Comparison of ENCODE assay signal across 7 cellular contexts in genomic region chr6:26122402-26122792, GRCh38. TPM values are rescaled to one million over a fixed set of nuclear protein-coding genes. Genes with fewer than 3 reads are reported as not detected.
A peak's percentile ranks its signal among the peaks of the same experiment; 100 is the strongest.
DNase-seq lines count a peak whose midpoint lies in the region; ATAC-seq, FAIRE-seq and TF ChIP-seq lines count a peak whose summit lies in the region.

No MANE protein-coding gene starts in this region.

- DNase-seq in GM23338 (ENCODE audit: low spot score), result peak; percentile 68
- DNase-seq in RCC 7860 (ENCODE audit: low spot score), result peak; percentile 74
- no peak for DNase-seq in CD1c-positive myeloid dendritic cell (ENCODE audit: extremely low spot score)
- no peak for DNase-seq in G401 (ENCODE audit: low spot score)

- peaks cover 6% of the 10 kb centered on the region; the same call in 1 of the 2 replicates for H4K20me1 ChIP-seq in GM23338 (replicated peaks; ENCODE audit: insufficient read depth)
- H4K20me1 ChIP-seq in neural cell (ENCODE audit: insufficient read depth), result peaks cover 25% of the 10 kb centered on the region

- TF ChIP-seq EP300 in neural cell (conservative IDR thresholded peaks at IDR 0.05; ENCODE audit: poor library complexity, severe bottlenecking), result no peak

- H3K9me3 Mint-ChIP-seq in GM23338, result peaks cover 16% of the 10 kb centered on the region
- H3K9me3 Mint-ChIP-seq in dendritic cell treated with granulocyte-macrophage colony-stimulating factor and Interleukin-4, amounts not matched to agents 40 ng/mL and 50 ng/mL, for 4 days, result peaks cover 8% of the 10 kb centered on the region

- H3K9ac ChIP-seq in neural cell (ENCODE audit: low read length), result peak overlapping the region; percentile 94

- TF ChIP-seq RAD21 in neural cell (conservative IDR thresholded peaks at IDR 0.05), result no peak

- no peak overlapping the region for H2AFZ ChIP-seq in GM23338
- H2AFZ ChIP-seq in neural cell (ENCODE audit: low read depth, low read length), result peak overlapping the region; percentile 5

- H3K79me2 ChIP-seq in GM23338 (replicated peaks; ENCODE audit: insufficient read depth) (peaks cover 33% of the 10 kb centered on the region), neural cell (replicated peaks; ENCODE audit: insufficient read depth, low read length) (peaks cover 29% of the 10 kb centered on the region)

- H3K4me3 ChIP-seq in GM23338, result peak overlapping the region; percentile 61
- peak overlapping the region; percentile 87 for H3K4me3 ChIP-seq in neural cell (ENCODE audit: low read length)

- peak overlapping the region; percentile 64 for H3K4me2 ChIP-seq in GM23338
- peak overlapping the region; percentile 89 for H3K4me2 ChIP-seq in neural cell (ENCODE audit: low read length)

- peaks cover 32% of the 10 kb centered on the region for H3K27me3 Mint-ChIP-seq in GM23338 (ENCODE audit: insufficient read depth, low read depth, poor library complexity)
- no peaks in the 10 kb centered on the region for H3K27me3 Mint-ChIP-seq in dendritic cell treated with granulocyte-macrophage colony-stimulating factor and Interleukin-4, amounts not matched to agents 40 ng/mL and 50 ng/mL, for 4 days

- H3K27ac Mint-ChIP-seq in GM23338, result peak overlapping the region; percentile 100
- H3K27ac Mint-ChIP-seq in dendritic cell treated with granulocyte-macrophage colony-stimulating factor and Interleukin-4, amounts not matched to agents 40 ng/mL and 50 ng/mL, for 4 days, result peak overlapping the region; percentile 100

- no peaks in the 10 kb centered on the region for H3K27me3 ChIP-seq in GM23338 (ENCODE audit: insufficient read depth)
- H3K27me3 ChIP-seq in neural cell (ENCODE audit: insufficient read depth, low read depth, low read length), result no peaks in the 10 kb centered on the region

- FAIRE-seq in RCC 7860 (lab: Jason Lieb, UNC), result peak; percentile 30

- TF ChIP-seq CTCF in GM23338 (conservative IDR thresholded peaks at IDR 0.05; ENCODE audit: low read depth in 2 of 2) (no peak), neural cell (IDR thresholded peaks at IDR 0.05; ENCODE audit: poor library complexity, severe bottlenecking) (no peak)

- intact Hi-C loops in dendritic cell treated with granulocyte-macrophage colony-stimulating factor and Interleukin-4, amounts not matched to agents 40 ng/mL and 50 ng/mL, for 4 days (cut with micrococcal nuclease), result loop anchor here (5.0 kb wide), 1 partner anchor 1010 kb away; a partner anchor contains a TSS

- in situ Hi-C loops in G401 (cut with HindIII; ENCODE audit: low sequenced_read_pairs), result no loop called here

- peak overlapping the region; percentile 100 for H3K4me3 Mint-ChIP-seq in GM23338
- H3K4me3 Mint-ChIP-seq in dendritic cell treated with granulocyte-macrophage colony-stimulating factor and Interleukin-4, amounts not matched to agents 40 ng/mL and 50 ng/mL, for 4 days, result peak overlapping the region; percentile 95

- H3K9me2 ChIP-seq in GM23338 (ENCODE audit: insufficient read depth) (no peaks in the 10 kb centered on the region), neural cell (ENCODE audit: insufficient read depth, low read length) (no peaks in the 10 kb centered on the region)

- peak; percentile 11 for ATAC-seq in GM23338
- no peak for ATAC-seq in HG03520 (IDR thresholded peaks at IDR 0.05; ENCODE audit: unreplicated experiment)

- peaks cover 3% of the 10 kb centered on the region; the same call in 1 of the 2 replicates for H3K4me1 ChIP-seq in GM23338 (ENCODE audit: insufficient read depth)

- no peaks in the 10 kb centered on the region for H3K9me3 ChIP-seq in neural cell (ENCODE audit: low read length)

- H3K36me3 ChIP-seq in GM23338 (ENCODE audit: insufficient read depth) (no peaks in the 10 kb centered on the region), neural cell (ENCODE audit: insufficient read depth, low read length) (no peaks in the 10 kb centered on the region)

- peaks cover 32% of the 10 kb centered on the region for H3K36me3 Mint-ChIP-seq in GM23338 (ENCODE audit: low read depth)
- H3K36me3 Mint-ChIP-seq in dendritic cell treated with granulocyte-macrophage colony-stimulating factor and Interleukin-4, amounts not matched to agents 40 ng/mL and 50 ng/mL, for 4 days (ENCODE audit: low read depth), result peaks cover 49% of the 10 kb centered on the region

- H3K4me1 Mint-ChIP-seq in GM23338, result peaks cover 23% of the 10 kb centered on the region
- H3K4me1 Mint-ChIP-seq in dendritic cell treated with granulocyte-macrophage colony-stimulating factor and Interleukin-4, amounts not matched to agents 40 ng/mL and 50 ng/mL, for 4 days (ENCODE audit: low read depth), result peaks cover 17% of the 10 kb centered on the region

- H3F3A ChIP-seq in GM23338 (replicated peaks; ENCODE audit: low read depth) (0 out of 2 replicates have a peak, but pooled peaks cover 6% of the 10 kb centered on the region), neural cell (ENCODE audit: insufficient read depth, low read length, poor library complexity, severe bottlenecking) (peaks cover 5% of the 10 kb centered on the region)

- peak overlapping the region; percentile 97 for H3K27ac ChIP-seq in GM23338 (ENCODE audit: low read depth)
- peak overlapping the region; percentile 99 for H3K27ac ChIP-seq in neural cell (ENCODE audit: low read length)

TF ChIP-seq in GM23338, 12 proteins besides CTCF, POLR2A, EP300 and RAD21:
- TF ChIP-seq ZNF331 (CRISPR knock-in tag; IDR thresholded peaks at IDR 0.05; ENCODE audit: low read depth) (no peak), EZH2 (IDR thresholded peaks at IDR 0.05; ENCODE audit: low read depth, unreplicated experiment) (no peak), ZNF114 (CRISPR knock-in tag; IDR thresholded peaks at IDR 0.05) (no peak), JUNB (IDR thresholded peaks at IDR 0.05; ENCODE audit: unreplicated experiment) (no peak)

TF ChIP-seq in neural cell, 6 proteins besides CTCF, POLR2A, EP300 and RAD21:
- TF ChIP-seq MXI1 (conservative IDR thresholded peaks at IDR 0.05; ENCODE audit: poor library complexity, severe bottlenecking) (no peak), SMC3 (conservative IDR thresholded peaks at IDR 0.05; ENCODE audit: poor library complexity) (no peak), TAF1 (IDR thresholded peaks at IDR 0.05; ENCODE audit: low read depth) (no peak), POLR2AphosphoS5 (IDR thresholded peaks at IDR 0.05) (no peak), EZH2 (IDR thresholded peaks at IDR 0.05; ENCODE audit: borderline replicate concordance, insufficient read depth, low read length, poor library complexity, severe bottlenecking) (no peak)
- TF ChIP-seq, protein P1, sequence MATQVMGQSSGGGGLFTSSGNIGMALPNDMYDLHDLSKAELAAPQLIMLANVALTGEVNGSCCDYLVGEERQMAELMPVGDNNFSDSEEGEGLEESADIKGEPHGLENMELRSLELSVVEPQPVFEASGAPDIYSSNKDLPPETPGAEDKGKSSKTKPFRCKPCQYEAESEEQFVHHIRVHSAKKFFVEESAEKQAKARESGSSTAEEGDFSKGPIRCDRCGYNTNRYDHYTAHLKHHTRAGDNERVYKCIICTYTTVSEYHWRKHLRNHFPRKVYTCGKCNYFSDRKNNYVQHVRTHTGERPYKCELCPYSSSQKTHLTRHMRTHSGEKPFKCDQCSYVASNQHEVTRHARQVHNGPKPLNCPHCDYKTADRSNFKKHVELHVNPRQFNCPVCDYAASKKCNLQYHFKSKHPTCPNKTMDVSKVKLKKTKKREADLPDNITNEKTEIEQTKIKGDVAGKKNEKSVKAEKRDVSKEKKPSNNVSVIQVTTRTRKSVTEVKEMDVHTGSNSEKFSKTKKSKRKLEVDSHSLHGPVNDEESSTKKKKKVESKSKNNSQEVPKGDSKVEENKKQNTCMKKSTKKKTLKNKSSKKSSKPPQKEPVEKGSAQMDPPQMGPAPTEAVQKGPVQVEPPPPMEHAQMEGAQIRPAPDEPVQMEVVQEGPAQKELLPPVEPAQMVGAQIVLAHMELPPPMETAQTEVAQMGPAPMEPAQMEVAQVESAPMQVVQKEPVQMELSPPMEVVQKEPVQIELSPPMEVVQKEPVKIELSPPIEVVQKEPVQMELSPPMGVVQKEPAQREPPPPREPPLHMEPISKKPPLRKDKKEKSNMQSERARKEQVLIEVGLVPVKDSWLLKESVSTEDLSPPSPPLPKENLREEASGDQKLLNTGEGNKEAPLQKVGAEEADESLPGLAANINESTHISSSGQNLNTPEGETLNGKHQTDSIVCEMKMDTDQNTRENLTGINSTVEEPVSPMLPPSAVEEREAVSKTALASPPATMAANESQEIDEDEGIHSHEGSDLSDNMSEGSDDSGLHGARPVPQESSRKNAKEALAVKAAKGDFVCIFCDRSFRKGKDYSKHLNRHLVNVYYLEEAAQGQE (IDR thresholded peaks at IDR 0.05; ENCODE audit: borderline replicate concordance), result no peak

RNA-seq across cellular contexts. Expression of gene HFE, which starts 35.2 kb away (rescaled TPM):
- total RNA-seq in GM23338 (2014; rRNA removed; shearing (Covaris generic)), result 0.63 and 0.78 TPM in 2 replicates
- polyA plus RNA-seq in GM23338 (2016; fragmentation: Nextera tagmentation; extraction: Ambion mirVana) (0.38 and 0.53 TPM in 2 replicates), neural cell (not detected in 2 replicates)
- not detected in 2 replicates for polyA minus RNA-seq in neural cell
- 2.3 and 8.0 TPM in 2 replicates for total RNA-seq in G401 (2014; rRNA removed; shearing (Covaris generic))

Comparison
In these comparisons a context has a peak if more than half of its experiments do, and no peak if none do; other contexts are left out.
1. DNase-seq: peak in GM23338 (single experiment) and RCC 7860 (single experiment); none in CD1c-positive myeloid dendritic cell (single experiment) and G401 (single experiment).